In the genomic region with DNA sequence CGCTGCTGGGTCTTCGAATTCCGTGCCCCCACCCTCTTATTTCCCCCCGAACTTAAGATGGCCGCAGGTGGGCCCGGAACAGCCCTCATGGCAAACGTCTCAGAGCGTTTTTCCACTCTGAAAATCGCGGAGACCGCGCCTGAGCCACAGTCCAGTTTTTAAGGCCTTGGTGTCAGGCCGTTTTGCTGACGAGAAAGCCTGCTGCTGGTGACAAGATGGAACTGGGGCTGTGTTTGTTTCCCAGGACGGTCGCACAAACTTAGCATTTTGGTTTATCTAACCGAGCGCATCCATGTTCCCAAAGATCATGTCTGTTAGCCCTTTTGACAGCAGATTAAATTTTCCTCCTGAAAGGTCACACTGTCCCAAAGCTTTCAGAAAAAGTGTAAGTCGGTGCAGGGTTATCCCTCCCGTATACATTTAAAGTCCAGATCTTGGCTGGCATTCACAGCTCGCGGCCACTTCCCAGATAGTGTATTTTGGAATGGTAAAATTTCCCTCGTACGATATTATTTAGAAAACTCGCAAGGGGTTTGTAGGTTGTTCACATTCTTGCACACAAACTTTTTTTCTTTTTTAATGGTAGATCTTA, we compare ENCODE assay signal across 1 cellular context.
A peak's percentile ranks its signal among the peaks of the same experiment; 100 is the strongest.
TF ChIP-seq lines count a peak whose summit lies in the region.

No MANE protein-coding gene starts in this region.

TF ChIP-seq in HepG2, 621 proteins besides CTCF, POLR2A, EP300 and RAD21 (continued from another document and continues in another):
- TF ChIP-seq, protein P1, sequence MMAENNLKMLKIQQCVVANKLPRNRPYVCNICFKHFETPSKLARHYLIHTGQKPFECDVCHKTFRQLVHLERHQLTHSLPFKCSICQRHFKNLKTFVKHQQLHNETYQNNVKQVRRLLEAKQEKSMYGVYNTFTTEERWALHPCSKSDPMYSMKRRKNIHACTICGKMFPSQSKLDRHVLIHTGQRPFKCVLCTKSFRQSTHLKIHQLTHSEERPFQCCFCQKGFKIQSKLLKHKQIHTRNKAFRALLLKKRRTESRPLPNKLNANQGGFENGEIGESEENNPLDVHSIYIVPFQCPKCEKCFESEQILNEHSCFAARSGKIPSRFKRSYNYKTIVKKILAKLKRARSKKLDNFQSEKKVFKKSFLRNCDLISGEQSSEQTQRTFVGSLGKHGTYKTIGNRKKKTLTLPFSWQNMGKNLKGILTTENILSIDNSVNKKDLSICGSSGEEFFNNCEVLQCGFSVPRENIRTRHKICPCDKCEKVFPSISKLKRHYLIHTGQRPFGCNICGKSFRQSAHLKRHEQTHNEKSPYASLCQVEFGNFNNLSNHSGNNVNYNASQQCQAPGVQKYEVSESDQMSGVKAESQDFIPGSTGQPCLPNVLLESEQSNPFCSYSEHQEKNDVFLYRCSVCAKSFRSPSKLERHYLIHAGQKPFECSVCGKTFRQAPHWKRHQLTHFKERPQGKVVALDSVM (CRISPR knock-in tag; IDR thresholded peaks at IDR 0.05): no peak
- TF ChIP-seq, protein P2, sequence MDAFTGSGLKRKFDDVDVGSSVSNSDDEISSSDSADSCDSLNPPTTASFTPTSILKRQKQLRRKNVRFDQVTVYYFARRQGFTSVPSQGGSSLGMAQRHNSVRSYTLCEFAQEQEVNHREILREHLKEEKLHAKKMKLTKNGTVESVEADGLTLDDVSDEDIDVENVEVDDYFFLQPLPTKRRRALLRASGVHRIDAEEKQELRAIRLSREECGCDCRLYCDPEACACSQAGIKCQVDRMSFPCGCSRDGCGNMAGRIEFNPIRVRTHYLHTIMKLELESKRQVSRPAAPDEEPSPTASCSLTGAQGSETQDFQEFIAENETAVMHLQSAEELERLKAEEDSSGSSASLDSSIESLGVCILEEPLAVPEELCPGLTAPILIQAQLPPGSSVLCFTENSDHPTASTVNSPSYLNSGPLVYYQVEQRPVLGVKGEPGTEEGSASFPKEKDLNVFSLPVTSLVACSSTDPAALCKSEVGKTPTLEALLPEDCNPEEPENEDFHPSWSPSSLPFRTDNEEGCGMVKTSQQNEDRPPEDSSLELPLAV (CRISPR knock-in tag; conservative IDR thresholded peaks at IDR 0.05; ENCODE audit: low read depth): no peak
- TF ChIP-seq, protein P3, sequence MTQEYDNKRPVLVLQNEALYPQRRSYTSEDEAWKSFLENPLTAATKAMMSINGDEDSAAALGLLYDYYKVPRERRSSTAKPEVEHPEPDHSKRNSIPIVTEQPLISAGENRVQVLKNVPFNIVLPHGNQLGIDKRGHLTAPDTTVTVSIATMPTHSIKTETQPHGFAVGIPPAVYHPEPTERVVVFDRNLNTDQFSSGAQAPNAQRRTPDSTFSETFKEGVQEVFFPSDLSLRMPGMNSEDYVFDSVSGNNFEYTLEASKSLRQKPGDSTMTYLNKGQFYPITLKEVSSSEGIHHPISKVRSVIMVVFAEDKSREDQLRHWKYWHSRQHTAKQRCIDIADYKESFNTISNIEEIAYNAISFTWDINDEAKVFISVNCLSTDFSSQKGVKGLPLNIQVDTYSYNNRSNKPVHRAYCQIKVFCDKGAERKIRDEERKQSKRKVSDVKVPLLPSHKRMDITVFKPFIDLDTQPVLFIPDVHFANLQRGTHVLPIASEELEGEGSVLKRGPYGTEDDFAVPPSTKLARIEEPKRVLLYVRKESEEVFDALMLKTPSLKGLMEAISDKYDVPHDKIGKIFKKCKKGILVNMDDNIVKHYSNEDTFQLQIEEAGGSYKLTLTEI (CRISPR knock-in tag; conservative IDR thresholded peaks at IDR 0.05): no peak
- no peak for TF ChIP-seq ZNF7 (CRISPR knock-in tag; IDR thresholded peaks at IDR 0.05)
- TF ChIP-seq MTF1 (CRISPR knock-in tag; IDR thresholded peaks at IDR 0.05): no peak
- TF ChIP-seq CBX5 (CRISPR knock-in tag; IDR thresholded peaks at IDR 0.05; ENCODE audit: borderline replicate concordance): no peak
- no peak for TF ChIP-seq ZNF713 (CRISPR knock-in tag; IDR thresholded peaks at IDR 0.05)
- no peak for TF ChIP-seq ZBTB7B (CRISPR knock-in tag; IDR thresholded peaks at IDR 0.05)
- 0 out of 2 replicates have a peak, but pooled peaks have one; percentile 45 for TF ChIP-seq ELF1 (CRISPR knock-in tag; IDR thresholded peaks at IDR 0.05)
- TF ChIP-seq ASH2L (IDR thresholded peaks at IDR 0.05; ENCODE audit: insufficient read length, low read depth, low read length): peak; percentile 93
- no peak for TF ChIP-seq ZNF432 (CRISPR knock-in tag; IDR thresholded peaks at IDR 0.05; ENCODE audit: borderline replicate concordance)
- TF ChIP-seq ZKSCAN5 (CRISPR knock-in tag; IDR thresholded peaks at IDR 0.05): no peak
- no peak for TF ChIP-seq ZSCAN9 (CRISPR knock-in tag; IDR thresholded peaks at IDR 0.05; ENCODE audit: borderline replicate concordance)
- TF ChIP-seq, protein P4, sequence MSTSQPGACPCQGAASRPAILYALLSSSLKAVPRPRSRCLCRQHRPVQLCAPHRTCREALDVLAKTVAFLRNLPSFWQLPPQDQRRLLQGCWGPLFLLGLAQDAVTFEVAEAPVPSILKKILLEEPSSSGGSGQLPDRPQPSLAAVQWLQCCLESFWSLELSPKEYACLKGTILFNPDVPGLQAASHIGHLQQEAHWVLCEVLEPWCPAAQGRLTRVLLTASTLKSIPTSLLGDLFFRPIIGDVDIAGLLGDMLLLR (CRISPR knock-in tag; IDR thresholded peaks at IDR 0.05): 0 out of 2 replicates have a peak, but pooled peaks have one; percentile 10
- TF ChIP-seq, protein P5, sequence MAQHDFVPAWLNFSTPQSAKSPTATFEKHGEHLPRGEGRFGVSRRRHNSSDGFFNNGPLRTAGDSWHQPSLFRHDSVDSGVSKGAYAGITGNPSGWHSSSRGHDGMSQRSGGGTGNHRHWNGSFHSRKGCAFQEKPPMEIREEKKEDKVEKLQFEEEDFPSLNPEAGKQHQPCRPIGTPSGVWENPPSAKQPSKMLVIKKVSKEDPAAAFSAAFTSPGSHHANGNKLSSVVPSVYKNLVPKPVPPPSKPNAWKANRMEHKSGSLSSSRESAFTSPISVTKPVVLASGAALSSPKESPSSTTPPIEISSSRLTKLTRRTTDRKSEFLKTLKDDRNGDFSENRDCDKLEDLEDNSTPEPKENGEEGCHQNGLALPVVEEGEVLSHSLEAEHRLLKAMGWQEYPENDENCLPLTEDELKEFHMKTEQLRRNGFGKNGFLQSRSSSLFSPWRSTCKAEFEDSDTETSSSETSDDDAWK (CRISPR knock-in tag; IDR thresholded peaks at IDR 0.05): no peak
- TF ChIP-seq, protein P6, sequence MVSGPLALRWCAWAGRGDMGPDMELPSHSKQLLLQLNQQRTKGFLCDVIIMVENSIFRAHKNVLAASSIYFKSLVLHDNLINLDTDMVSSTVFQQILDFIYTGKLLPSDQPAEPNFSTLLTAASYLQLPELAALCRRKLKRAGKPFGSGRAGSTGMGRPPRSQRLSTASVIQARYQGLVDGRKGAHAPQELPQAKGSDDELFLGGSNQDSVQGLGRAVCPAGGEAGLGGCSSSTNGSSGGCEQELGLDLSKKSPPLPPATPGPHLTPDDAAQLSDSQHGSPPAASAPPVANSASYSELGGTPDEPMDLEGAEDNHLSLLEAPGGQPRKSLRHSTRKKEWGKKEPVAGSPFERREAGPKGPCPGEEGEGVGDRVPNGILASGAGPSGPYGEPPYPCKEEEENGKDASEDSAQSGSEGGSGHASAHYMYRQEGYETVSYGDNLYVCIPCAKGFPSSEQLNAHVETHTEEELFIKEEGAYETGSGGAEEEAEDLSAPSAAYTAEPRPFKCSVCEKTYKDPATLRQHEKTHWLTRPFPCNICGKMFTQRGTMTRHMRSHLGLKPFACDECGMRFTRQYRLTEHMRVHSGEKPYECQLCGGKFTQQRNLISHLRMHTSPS (CRISPR knock-in tag; IDR thresholded peaks at IDR 0.05; ENCODE audit: low read depth): peak; percentile 9; the same call in 1 of the 2 replicates
- TF ChIP-seq MEF2D (CRISPR knock-in tag; IDR thresholded peaks at IDR 0.05): no peak
- TF ChIP-seq, protein P7, sequence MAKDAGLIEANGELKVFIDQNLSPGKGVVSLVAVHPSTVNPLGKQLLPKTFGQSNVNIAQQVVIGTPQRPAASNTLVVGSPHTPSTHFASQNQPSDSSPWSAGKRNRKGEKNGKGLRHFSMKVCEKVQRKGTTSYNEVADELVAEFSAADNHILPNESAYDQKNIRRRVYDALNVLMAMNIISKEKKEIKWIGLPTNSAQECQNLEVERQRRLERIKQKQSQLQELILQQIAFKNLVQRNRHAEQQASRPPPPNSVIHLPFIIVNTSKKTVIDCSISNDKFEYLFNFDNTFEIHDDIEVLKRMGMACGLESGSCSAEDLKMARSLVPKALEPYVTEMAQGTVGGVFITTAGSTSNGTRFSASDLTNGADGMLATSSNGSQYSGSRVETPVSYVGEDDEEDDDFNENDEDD (CRISPR knock-in tag; IDR thresholded peaks at IDR 0.05; ENCODE audit: borderline replicate concordance): no peak
- no peak for TF ChIP-seq ZNF24 (IDR thresholded peaks at IDR 0.05)
- TF ChIP-seq HNF4G (IDR thresholded peaks at IDR 0.05; ENCODE audit: borderline replicate concordance, low read depth, low read length): no peak
- no peak for TF ChIP-seq HNF4G (CRISPR knock-in tag; IDR thresholded peaks at IDR 0.05; ENCODE audit: borderline replicate concordance, low read depth)
- TF ChIP-seq, protein P8, sequence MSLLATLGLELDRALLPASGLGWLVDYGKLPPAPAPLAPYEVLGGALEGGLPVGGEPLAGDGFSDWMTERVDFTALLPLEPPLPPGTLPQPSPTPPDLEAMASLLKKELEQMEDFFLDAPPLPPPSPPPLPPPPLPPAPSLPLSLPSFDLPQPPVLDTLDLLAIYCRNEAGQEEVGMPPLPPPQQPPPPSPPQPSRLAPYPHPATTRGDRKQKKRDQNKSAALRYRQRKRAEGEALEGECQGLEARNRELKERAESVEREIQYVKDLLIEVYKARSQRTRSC (CRISPR knock-in tag; IDR thresholded peaks at IDR 0.05; ENCODE audit: low read depth): no peak
- TF ChIP-seq, protein P9, sequence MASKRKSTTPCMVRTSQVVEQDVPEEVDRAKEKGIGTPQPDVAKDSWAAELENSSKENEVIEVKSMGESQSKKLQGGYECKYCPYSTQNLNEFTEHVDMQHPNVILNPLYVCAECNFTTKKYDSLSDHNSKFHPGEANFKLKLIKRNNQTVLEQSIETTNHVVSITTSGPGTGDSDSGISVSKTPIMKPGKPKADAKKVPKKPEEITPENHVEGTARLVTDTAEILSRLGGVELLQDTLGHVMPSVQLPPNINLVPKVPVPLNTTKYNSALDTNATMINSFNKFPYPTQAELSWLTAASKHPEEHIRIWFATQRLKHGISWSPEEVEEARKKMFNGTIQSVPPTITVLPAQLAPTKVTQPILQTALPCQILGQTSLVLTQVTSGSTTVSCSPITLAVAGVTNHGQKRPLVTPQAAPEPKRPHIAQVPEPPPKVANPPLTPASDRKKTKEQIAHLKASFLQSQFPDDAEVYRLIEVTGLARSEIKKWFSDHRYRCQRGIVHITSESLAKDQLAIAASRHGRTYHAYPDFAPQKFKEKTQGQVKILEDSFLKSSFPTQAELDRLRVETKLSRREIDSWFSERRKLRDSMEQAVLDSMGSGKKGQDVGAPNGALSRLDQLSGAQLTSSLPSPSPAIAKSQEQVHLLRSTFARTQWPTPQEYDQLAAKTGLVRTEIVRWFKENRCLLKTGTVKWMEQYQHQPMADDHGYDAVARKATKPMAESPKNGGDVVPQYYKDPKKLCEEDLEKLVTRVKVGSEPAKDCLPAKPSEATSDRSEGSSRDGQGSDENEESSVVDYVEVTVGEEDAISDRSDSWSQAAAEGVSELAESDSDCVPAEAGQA (IDR thresholded peaks at IDR 0.05; ENCODE audit: low read depth): peak; percentile 87; the same call in 1 of the 2 replicates
- TF ChIP-seq, protein P9 (CRISPR knock-in tag; IDR thresholded peaks at IDR 0.05; ENCODE audit: borderline replicate concordance): no peak
- TF ChIP-seq TCF7L2 (IDR thresholded peaks at IDR 0.05; ENCODE audit: low read depth, low read length): no peak
- TF ChIP-seq ZFP37 (CRISPR knock-in tag; IDR thresholded peaks at IDR 0.05; ENCODE audit: borderline replicate concordance): no peak
- no peak for TF ChIP-seq SMARCE1 (IDR thresholded peaks at IDR 0.05; ENCODE audit: borderline replicate concordance)
- no peak for TF ChIP-seq TAF1 (CRISPR knock-in tag; IDR thresholded peaks at IDR 0.05)
- TF ChIP-seq ZFY (CRISPR knock-in tag; IDR thresholded peaks at IDR 0.05): 0 out of 2 replicates have a peak, but pooled peaks have one; percentile 23
- TF ChIP-seq, protein P10, sequence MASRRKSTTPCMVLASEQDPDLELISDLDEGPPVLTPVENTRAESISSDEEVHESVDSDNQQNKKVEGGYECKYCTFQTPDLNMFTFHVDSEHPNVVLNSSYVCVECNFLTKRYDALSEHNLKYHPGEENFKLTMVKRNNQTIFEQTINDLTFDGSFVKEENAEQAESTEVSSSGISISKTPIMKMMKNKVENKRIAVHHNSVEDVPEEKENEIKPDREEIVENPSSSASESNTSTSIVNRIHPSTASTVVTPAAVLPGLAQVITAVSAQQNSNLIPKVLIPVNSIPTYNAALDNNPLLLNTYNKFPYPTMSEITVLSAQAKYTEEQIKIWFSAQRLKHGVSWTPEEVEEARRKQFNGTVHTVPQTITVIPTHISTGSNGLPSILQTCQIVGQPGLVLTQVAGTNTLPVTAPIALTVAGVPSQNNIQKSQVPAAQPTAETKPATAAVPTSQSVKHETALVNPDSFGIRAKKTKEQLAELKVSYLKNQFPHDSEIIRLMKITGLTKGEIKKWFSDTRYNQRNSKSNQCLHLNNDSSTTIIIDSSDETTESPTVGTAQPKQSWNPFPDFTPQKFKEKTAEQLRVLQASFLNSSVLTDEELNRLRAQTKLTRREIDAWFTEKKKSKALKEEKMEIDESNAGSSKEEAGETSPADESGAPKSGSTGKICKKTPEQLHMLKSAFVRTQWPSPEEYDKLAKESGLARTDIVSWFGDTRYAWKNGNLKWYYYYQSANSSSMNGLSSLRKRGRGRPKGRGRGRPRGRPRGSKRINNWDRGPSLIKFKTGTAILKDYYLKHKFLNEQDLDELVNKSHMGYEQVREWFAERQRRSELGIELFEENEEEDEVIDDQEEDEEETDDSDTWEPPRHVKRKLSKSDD (CRISPR knock-in tag; IDR thresholded peaks at IDR 0.05; ENCODE audit: low read depth): no peak
- TF ChIP-seq MEIS2 (CRISPR knock-in tag; IDR thresholded peaks at IDR 0.05): no peak
- TF ChIP-seq SIN3A (IDR thresholded peaks at IDR 0.05; ENCODE audit: borderline replicate concordance, low read depth, low read length): peak; percentile 68
- no peak for TF ChIP-seq JARID2 (CRISPR knock-in tag; IDR thresholded peaks at IDR 0.05; ENCODE audit: insufficient replicate concordance)
